ENCODE assay signal across 11 cellular contexts in the genomic region with DNA sequence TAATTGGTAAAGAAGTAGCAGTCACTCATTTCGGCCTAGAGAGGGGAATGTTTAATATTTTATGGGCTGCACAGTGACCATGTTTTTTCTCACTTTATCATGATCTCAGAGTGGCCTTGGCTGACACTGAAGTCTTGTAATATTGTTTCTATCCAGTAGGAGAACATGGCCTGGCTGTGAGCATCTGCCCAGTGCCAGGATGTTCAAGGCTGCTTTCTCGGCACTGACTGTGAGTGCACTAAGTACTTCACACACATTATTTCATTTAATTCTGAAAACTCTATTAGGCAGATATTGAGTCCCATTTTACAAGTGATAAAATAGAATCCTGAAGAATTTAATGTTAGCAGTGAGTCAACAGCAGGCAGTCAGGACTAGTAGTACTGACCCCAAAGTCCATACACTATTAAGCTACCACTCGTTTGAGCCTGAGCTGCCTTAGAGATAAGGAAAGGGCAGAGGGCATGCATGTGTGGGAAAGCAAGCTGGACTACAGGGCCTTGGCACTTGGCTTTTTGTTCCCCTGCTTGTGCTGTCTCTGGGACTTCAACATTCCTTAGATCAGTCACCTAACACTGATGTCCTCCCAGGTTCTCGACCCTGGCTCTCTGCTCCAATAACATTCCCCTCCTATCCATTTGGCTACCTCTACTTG. TPM values are rescaled to one million over a fixed set of nuclear protein-coding genes. Genes with fewer than 3 reads are reported as not detected.
DNase-seq lines count a peak whose midpoint lies in the region; TF ChIP-seq lines count a peak whose summit lies in the region.
"Had no signal": no experiment of that assay in that cellular context is flagged by ENCODE, and none has a peak within 500 bp of the region (broad histone marks: within the 10 kb centered on the region; RNA-seq: fewer than 3 reads in every experiment).

No MANE protein-coding gene starts in this region.

- no peaks in the 10 kb centered on the region for H3K36me3 Mint-ChIP-seq in chondrocyte (ENCODE audit: low read depth)
- H3K36me3 Mint-ChIP-seq in nephron progenitor cell (ENCODE audit: low read depth), result no peaks in the 10 kb centered on the region
- H3K36me3 Mint-ChIP-seq in activated CD4-positive, alpha-beta T cell treated with anti-CD3 and anti-CD28 coated beads, Interleukin-2, amount 10 ng/mL, durations not matched to agents 24 days and 14 days (ENCODE audit: low read depth), result no peaks in the 10 kb centered on the region

- POLR2A ChIA-PET in BJ (lab: Charles Lee), result no interaction called here

- H3K4me1 Mint-ChIP-seq in chondrocyte (ENCODE audit: low read depth), result no peaks in the 10 kb centered on the region
- H3K4me1 Mint-ChIP-seq in nephron progenitor cell, result no peaks in the 10 kb centered on the region
- H3K4me1 Mint-ChIP-seq in activated CD4-positive, alpha-beta T cell treated with anti-CD3 and anti-CD28 coated beads, Interleukin-2, amount 10 ng/mL, durations not matched to agents 24 days and 14 days, result peaks cover 4% of the 10 kb centered on the region

- H3K9me3 Mint-ChIP-seq in chondrocyte (ENCODE audit: low read depth) (no peaks in the 10 kb centered on the region), nephron progenitor cell (no peaks in the 10 kb centered on the region)
- H3K9me3 Mint-ChIP-seq in activated CD4-positive, alpha-beta T cell treated with anti-CD3 and anti-CD28 coated beads, Interleukin-2, amount 10 ng/mL, durations not matched to agents 24 days and 14 days, result no peaks in the 10 kb centered on the region
- H3K9me3 Mint-ChIP-seq: dendritic cell treated with granulocyte-macrophage colony-stimulating factor and Interleukin-4, amounts not matched to agents 40 ng/mL and 50 ng/mL, for 4 days had no signal

- no peak overlapping the region for H3K27ac ChIP-seq in SJCRH30
- H3K27ac ChIP-seq: prostate gland had no signal

- H3K27me3 ChIP-seq in BJ (ENCODE audit: control insufficient read depth, insufficient read depth, low read length) (no peaks in the 10 kb centered on the region), SJCRH30 (no peaks in the 10 kb centered on the region)

- H3K4me1 ChIP-seq in SJCRH30, result no peaks in the 10 kb centered on the region
- H3K4me1 ChIP-seq: prostate gland had no signal

- H3K27ac Mint-ChIP-seq in chondrocyte (ENCODE audit: unreplicated experiment) (no peak overlapping the region), nephron progenitor cell (no peak overlapping the region)
- no peak overlapping the region for H3K27ac Mint-ChIP-seq in activated CD4-positive, alpha-beta T cell treated with anti-CD3 and anti-CD28 coated beads, Interleukin-2, amount 10 ng/mL, durations not matched to agents 24 days and 14 days
- H3K27ac Mint-ChIP-seq: dendritic cell treated with granulocyte-macrophage colony-stimulating factor and Interleukin-4, amounts not matched to agents 40 ng/mL and 50 ng/mL, for 4 days had no signal

- H3K36me3 ChIP-seq in BJ (ENCODE audit: control insufficient read depth, insufficient read depth, low read length) (no peaks in the 10 kb centered on the region), SJCRH30 (no peaks in the 10 kb centered on the region)
- H3K36me3 ChIP-seq: prostate gland had no signal

- intact Hi-C loops in activated CD4-positive, alpha-beta T cell treated with anti-CD3 and anti-CD28 coated beads, Interleukin-2, amount 10 ng/mL, durations not matched to agents 24 days and 14 days (cut with micrococcal nuclease), result loop anchor here (5.0 kb wide), 1 partner anchor 54 kb away; a partner anchor contains a TSS

- H3K9me3 ChIP-seq in SJCRH30 (replicated peaks), result no peaks in the 10 kb centered on the region
- H3K9me3 ChIP-seq: prostate gland had no signal

- H3K4me3 Mint-ChIP-seq in chondrocyte (ENCODE audit: unreplicated experiment), result no peak overlapping the region
- H3K4me3 Mint-ChIP-seq in nephron progenitor cell, result no peak overlapping the region
- H3K4me3 Mint-ChIP-seq in activated CD4-positive, alpha-beta T cell treated with anti-CD3 and anti-CD28 coated beads, Interleukin-2, amount 10 ng/mL, durations not matched to agents 24 days and 14 days, result no peak overlapping the region
- H3K4me3 Mint-ChIP-seq: dendritic cell treated with granulocyte-macrophage colony-stimulating factor and Interleukin-4, amounts not matched to agents 40 ng/mL and 50 ng/mL, for 4 days had no signal

- no peak for DNase-seq in BJ (ENCODE audit: low read depth)
- peak; percentile 27 for DNase-seq in LHCN-M2 (ENCODE audit: low read depth)
- DNase-seq in chondrocyte (ENCODE audit: low spot score), result no peak
- peak; percentile 18 for DNase-seq in myocyte (ENCODE audit: low read depth)
- DNase-seq in nephron progenitor cell, result no peak
- DNase-seq in SJCRH30, result no peak
- DNase-seq in activated CD4-positive, alpha-beta T cell treated with anti-CD3 and anti-CD28 coated beads, Interleukin-2, amount 10 ng/mL, durations not matched to agents 24 days and 14 days, result no peak
- DNase-seq in NOMO-1 treated with dmso at 0.1 percent for 144 hours (lab: John Stamatoyannopoulos, UW; ENCODE audit: unreplicated experiment), result no peak
- DNase-seq: NCI-H446 treated with DMSO at 0.1 percent for 48 hours had no signal

- CTCF ChIA-PET in BJ (lab: Yijun Ruan, JAX), result interaction anchor here (0.6 to 2.1 kb wide), 7 partner anchors 8 to 57 kb away, joined by 3 to 5 read pairs (median 4); no protein-coding TSS in a partner anchor

- H3K27me3 Mint-ChIP-seq in chondrocyte (ENCODE audit: low read depth), result no peaks in the 10 kb centered on the region
- peaks cover 6% of the 10 kb centered on the region for H3K27me3 Mint-ChIP-seq in nephron progenitor cell (ENCODE audit: low read depth, poor library complexity)
- H3K27me3 Mint-ChIP-seq in activated CD4-positive, alpha-beta T cell treated with anti-CD3 and anti-CD28 coated beads, Interleukin-2, amount 10 ng/mL, durations not matched to agents 24 days and 14 days, result no peaks in the 10 kb centered on the region
- H3K27me3 Mint-ChIP-seq: dendritic cell treated with granulocyte-macrophage colony-stimulating factor and Interleukin-4, amounts not matched to agents 40 ng/mL and 50 ng/mL, for 4 days had no signal

- TF ChIP-seq CTCF in BJ (IDR thresholded peaks at IDR 0.05; ENCODE audit: insufficient read depth, low read depth, low read length) (peak; percentile 46), chondrocyte (IDR thresholded peaks at IDR 0.05) (peak; percentile 49), nephron progenitor cell (IDR thresholded peaks at IDR 0.05) (no peak)

- H3K4me3 ChIP-seq in BJ (ENCODE audit: low read depth, low read length) (no peak overlapping the region), SJCRH30 (no peak overlapping the region)
- H3K4me3 ChIP-seq: prostate gland had no signal

RNA-seq across cellular contexts. Expression of a gene that starts 42.2 kb away (rescaled TPM):
- polyA plus RNA-seq in BJ (2011; rRNA removed), result 58.4 and 59.4 TPM in 2 replicates
- polyA minus RNA-seq in BJ (2011; rRNA and poly(A)+ RNA removed), result 49.2 and 55.9 TPM in 2 replicates
- total RNA-seq in LHCN-M2 (2014; rRNA removed), result 36.9 and 41.6 TPM in 2 replicates
- 44.4 TPM for polyA plus RNA-seq in LHCN-M2 (2012)
- 46.2 to 51.7 TPM (median 47.5 TPM) in 3 replicates for total RNA-seq in chondrocyte
- total RNA-seq in myocyte, result 20.4 and 26.1 TPM in 2 replicates
- 35.6 TPM for polyA plus RNA-seq in myocyte (2012)
- 16.1 and 17.3 TPM in 2 replicates for total RNA-seq in SJCRH30 (2014; rRNA removed; shearing (Covaris generic))
- 18.2 and 20.5 TPM in 2 replicates for total RNA-seq in activated CD4-positive, alpha-beta T cell treated with anti-CD3 and anti-CD28 coated beads, Interleukin-2, amount 10 ng/mL, durations not matched to agents 24 days and 14 days

RNA-seq across cellular contexts. Expression of a gene that starts 52.3 kb away (rescaled TPM):
- 365 and 674 TPM in 2 replicates for polyA plus RNA-seq in BJ (2011; rRNA removed)
- polyA minus RNA-seq in BJ (2011; rRNA and poly(A)+ RNA removed), result 66.1 and 73.6 TPM in 2 replicates
- total RNA-seq in LHCN-M2 (2014; rRNA removed) (238 and 300 TPM in 2 replicates), chondrocyte (189 to 310 TPM (median 286 TPM) in 3 replicates), myocyte (38.7 and 41.4 TPM in 2 replicates)
- 174 TPM for polyA plus RNA-seq in LHCN-M2 (2012)
- polyA plus RNA-seq in myocyte (2012), result 89.8 TPM
- total RNA-seq in SJCRH30 (2014; rRNA removed; shearing (Covaris generic)), result 36.2 and 36.8 TPM in 2 replicates
- total RNA-seq in activated CD4-positive, alpha-beta T cell treated with anti-CD3 and anti-CD28 coated beads, Interleukin-2, amount 10 ng/mL, durations not matched to agents 24 days and 14 days, result 91.4 and 96.1 TPM in 2 replicates

Comparison
In these comparisons a context has a peak if more than half of its experiments do, and no peak if none do; other contexts are left out.
1. DNase-seq: peak in LHCN-M2 (single experiment) and myocyte (single experiment); none in BJ (single experiment), chondrocyte (single experiment), nephron progenitor cell (single experiment), SJCRH30 (0 of 2), activated CD4-positive, alpha-beta T cell treated with anti-CD3 and anti-CD28 coated beads, Interleukin-2, amount 10 ng/mL, durations not matched to agents 24 days and 14 days (single experiment) and NOMO-1 treated with dmso at 0.1 percent for 144 hours (single experiment).